Comparison of ENCODE assay signal across 8 cellular contexts in the genomic region with DNA sequence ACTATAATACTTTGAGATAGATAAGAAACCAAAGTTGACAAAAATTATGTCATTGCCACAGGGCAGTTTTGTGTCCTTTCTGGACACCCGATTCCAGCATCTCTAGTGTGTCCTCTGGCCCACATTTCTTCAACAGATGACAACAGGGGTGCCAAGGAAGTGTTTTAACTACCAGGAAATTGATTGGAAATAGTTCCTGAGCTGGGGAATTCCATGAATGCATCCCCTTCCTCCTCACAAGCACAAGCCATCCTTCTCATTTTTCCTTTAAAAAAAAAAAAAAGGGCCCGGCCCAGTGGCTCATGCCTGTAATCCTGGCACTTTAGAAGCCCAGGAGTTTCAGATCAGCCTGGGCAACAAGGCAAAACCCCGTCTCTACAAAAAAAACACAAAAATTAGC. TPM values are rescaled to one million over a fixed set of nuclear protein-coding genes. Genes with fewer than 3 reads are reported as not detected.
DNase-seq lines count a peak whose midpoint lies in the region; ATAC-seq and TF ChIP-seq lines count a peak whose summit lies in the region.

No MANE protein-coding gene starts in this region.

- no peaks in the 10 kb centered on the region for H4K20me1 ChIP-seq in smooth muscle cell (ENCODE audit: low read depth)

- in situ Hi-C loops in GM13976 (cut with MboI; ENCODE audit: low sequenced_read_pairs, unreplicated experiment), result no loop called here

- intact Hi-C loops in activated T-helper 1 cell treated with anti-CD3 and anti-CD28 coated beads, Interleukin-12 subunit alpha, Interleukin-12 subunit beta, Interleukin-2, Interleukin-4 antibody, amounts not matched to agents 30 ng/mL and 10 ng/mL and 1 ng/mL, durations not matched to agents 14 hours and 24 hours and 36 hours (cut with micrococcal nuclease), result loop anchor here (1.0 to 5.0 kb wide), 8 partner anchors 10 to 220 kb away; a partner anchor contains a TSS

- peak overlapping the region; percentile 67 for H3K27ac ChIP-seq in HL-60 (replicated peaks)
- H3K27ac ChIP-seq in smooth muscle cell (ENCODE audit: low read depth), result peak overlapping the region; percentile 92

- H3K4me1 ChIP-seq in smooth muscle cell (ENCODE audit: low read depth), result peaks cover 10% of the 10 kb centered on the region

- ATAC-seq in GM21526 (IDR thresholded peaks at IDR 0.05; ENCODE audit: low FRiP score, unreplicated experiment), result no peak
- ATAC-seq in GM21717 (IDR thresholded peaks at IDR 0.05; ENCODE audit: unreplicated experiment), result no peak

- no peaks in the 10 kb centered on the region for H3K27me3 Mint-ChIP-seq in activated T-helper 1 cell treated with anti-CD3 and anti-CD28 coated beads, Interleukin-12 subunit alpha, Interleukin-12 subunit beta, Interleukin-2, Interleukin-4 antibody, amounts not matched to agents 30 ng/mL and 10 ng/mL and 1 ng/mL, durations not matched to agents 14 hours and 24 hours and 36 hours (ENCODE audit: insufficient read depth)

- H3K27ac Mint-ChIP-seq in activated T-helper 1 cell treated with anti-CD3 and anti-CD28 coated beads, Interleukin-12 subunit alpha, Interleukin-12 subunit beta, Interleukin-2, Interleukin-4 antibody, amounts not matched to agents 30 ng/mL and 10 ng/mL and 1 ng/mL, durations not matched to agents 14 hours and 24 hours and 36 hours, result peak overlapping the region; percentile 96

- H3K4me3 ChIP-seq in HL-60 (replicated peaks; ENCODE audit: insufficient read depth, low read length) (peak overlapping the region; percentile 70; the same call in 1 of the 2 replicates), iPS-18c (ENCODE audit: insufficient read depth, low read depth, low read length) (peak overlapping the region; percentile 20; the same call in 1 of the 2 replicates), smooth muscle cell (peak overlapping the region; percentile 57)

- 90% methylated on average over 3 of the region's 3 CpGs for WGBS in smooth muscle cell (ENCODE audit: low lambda C conversion rate)

- no peak overlapping the region for H2AFZ ChIP-seq in smooth muscle cell (ENCODE audit: low read depth)

- H3K9ac ChIP-seq in smooth muscle cell (ENCODE audit: low read depth), result peak overlapping the region; percentile 54

- peaks cover 25% of the 10 kb centered on the region for H3K4me1 Mint-ChIP-seq in activated T-helper 1 cell treated with anti-CD3 and anti-CD28 coated beads, Interleukin-12 subunit alpha, Interleukin-12 subunit beta, Interleukin-2, Interleukin-4 antibody, amounts not matched to agents 30 ng/mL and 10 ng/mL and 1 ng/mL, durations not matched to agents 14 hours and 24 hours and 36 hours (ENCODE audit: low read depth)

- no peaks in the 10 kb centered on the region for H3K27me3 ChIP-seq in HL-60 (ENCODE audit: insufficient read depth, poor library complexity, severe bottlenecking)
- H3K27me3 ChIP-seq in smooth muscle cell (ENCODE audit: low read depth), result no peaks in the 10 kb centered on the region

- DNase-seq in HL-60 (ENCODE audit: low read depth in 1 of 2, low spot score in 1 of 2), result no peak
- no peak for DNase-seq in activated T-helper 1 cell treated with anti-CD3 and anti-CD28 coated beads, Interleukin-12 subunit alpha, Interleukin-12 subunit beta, Interleukin-2, Interleukin-4 antibody, amounts not matched to agents 30 ng/mL and 10 ng/mL and 1 ng/mL, durations not matched to agents 14 hours and 24 hours and 36 hours (ENCODE audit: low spot score)
- DNase-seq in smooth muscle cell (lab: John Stamatoyannopoulos, UW; ENCODE audit: unreplicated experiment), result no peak
- DNase-seq in activated effector memory CD4-positive, alpha-beta T cell treated with anti-CD3 and anti-CD28 coated beads, Interleukin-2, amount 50 U/mL, for 16 hours, result no peak
- no peak for DNase-seq in GM13976 (ENCODE audit: low spot score)

- H3K9me3 ChIP-seq in iPS-18c (ENCODE audit: control insufficient read depth, insufficient read depth, low read length), result no peaks in the 10 kb centered on the region
- H3K9me3 ChIP-seq in smooth muscle cell (replicated peaks; ENCODE audit: low read depth), result no peaks in the 10 kb centered on the region

- peaks cover 38% of the 10 kb centered on the region for H3K36me3 Mint-ChIP-seq in activated T-helper 1 cell treated with anti-CD3 and anti-CD28 coated beads, Interleukin-12 subunit alpha, Interleukin-12 subunit beta, Interleukin-2, Interleukin-4 antibody, amounts not matched to agents 30 ng/mL and 10 ng/mL and 1 ng/mL, durations not matched to agents 14 hours and 24 hours and 36 hours (ENCODE audit: low read depth)

- peaks cover 3% of the 10 kb centered on the region for H3K36me3 ChIP-seq in smooth muscle cell (ENCODE audit: low read depth)

- peak overlapping the region; percentile 97 for H3K4me2 ChIP-seq in smooth muscle cell

- H3F3A ChIP-seq in smooth muscle cell (ENCODE audit: low read depth), result peaks cover 29% of the 10 kb centered on the region

- no peak for TF ChIP-seq CTCF in HL-60 (IDR thresholded peaks at IDR 0.05; ENCODE audit: insufficient read depth, low read length)
- no peak for TF ChIP-seq CTCF in smooth muscle cell (IDR thresholded peaks at IDR 0.05; ENCODE audit: borderline replicate concordance, insufficient read depth, poor library complexity, severe bottlenecking)
- TF ChIP-seq CTCF in GM13976 (IDR thresholded peaks at IDR 0.05; ENCODE audit: borderline replicate concordance, control extremely low read depth, extremely low read depth, insufficient read depth, missing control alignments), result no peak

- peak overlapping the region; percentile 82 for H3K4me3 Mint-ChIP-seq in activated T-helper 1 cell treated with anti-CD3 and anti-CD28 coated beads, Interleukin-12 subunit alpha, Interleukin-12 subunit beta, Interleukin-2, Interleukin-4 antibody, amounts not matched to agents 30 ng/mL and 10 ng/mL and 1 ng/mL, durations not matched to agents 14 hours and 24 hours and 36 hours

- no peaks in the 10 kb centered on the region for H3K9me3 Mint-ChIP-seq in activated T-helper 1 cell treated with anti-CD3 and anti-CD28 coated beads, Interleukin-12 subunit alpha, Interleukin-12 subunit beta, Interleukin-2, Interleukin-4 antibody, amounts not matched to agents 30 ng/mL and 10 ng/mL and 1 ng/mL, durations not matched to agents 14 hours and 24 hours and 36 hours

- H3K79me2 ChIP-seq in smooth muscle cell (ENCODE audit: low read depth), result peaks cover 13% of the 10 kb centered on the region

RNA-seq across cellular contexts. Expression of a gene that starts 0.7 kb away (rescaled TPM):
- 93.8 and 94.3 TPM in 2 replicates for total RNA-seq in activated T-helper 1 cell treated with anti-CD3 and anti-CD28 coated beads, Interleukin-12 subunit alpha, Interleukin-12 subunit beta, Interleukin-2, Interleukin-4 antibody, amounts not matched to agents 30 ng/mL and 10 ng/mL and 1 ng/mL, durations not matched to agents 14 hours and 24 hours and 36 hours
- 19.3 and 20.0 TPM in 2 replicates for total RNA-seq in smooth muscle cell
- polyA plus RNA-seq in smooth muscle cell, result 66.9 and 73.8 TPM in 2 replicates

RNA-seq across cellular contexts. Expression of a gene that starts 9.4 kb away (rescaled TPM):
- total RNA-seq in activated T-helper 1 cell treated with anti-CD3 and anti-CD28 coated beads, Interleukin-12 subunit alpha, Interleukin-12 subunit beta, Interleukin-2, Interleukin-4 antibody, amounts not matched to agents 30 ng/mL and 10 ng/mL and 1 ng/mL, durations not matched to agents 14 hours and 24 hours and 36 hours, result 2.5 and 3.2 TPM in 2 replicates
- 0.63 and 4.0 TPM in 2 replicates for total RNA-seq in smooth muscle cell
- 0.91 and 1.4 TPM in 2 replicates for polyA plus RNA-seq in smooth muscle cell

RNA-seq across cellular contexts. Expression of a gene that starts 9.9 kb away (rescaled TPM):
- 164 and 167 TPM in 2 replicates for total RNA-seq in activated T-helper 1 cell treated with anti-CD3 and anti-CD28 coated beads, Interleukin-12 subunit alpha, Interleukin-12 subunit beta, Interleukin-2, Interleukin-4 antibody, amounts not matched to agents 30 ng/mL and 10 ng/mL and 1 ng/mL, durations not matched to agents 14 hours and 24 hours and 36 hours
- total RNA-seq in smooth muscle cell, result 20.6 and 35.0 TPM in 2 replicates
- polyA plus RNA-seq in smooth muscle cell, result 36.8 and 47.2 TPM in 2 replicates

RNA-seq across cellular contexts. Expression of a gene that starts 20.8 kb away (rescaled TPM):
- total RNA-seq in activated T-helper 1 cell treated with anti-CD3 and anti-CD28 coated beads, Interleukin-12 subunit alpha, Interleukin-12 subunit beta, Interleukin-2, Interleukin-4 antibody, amounts not matched to agents 30 ng/mL and 10 ng/mL and 1 ng/mL, durations not matched to agents 14 hours and 24 hours and 36 hours, result 224 and 230 TPM in 2 replicates
- 57.0 and 65.9 TPM in 2 replicates for total RNA-seq in smooth muscle cell
- polyA plus RNA-seq in smooth muscle cell, result 20.5 and 22.7 TPM in 2 replicates

RNA-seq across cellular contexts. Expression of a gene that starts 23.9 kb away (rescaled TPM):
- total RNA-seq in activated T-helper 1 cell treated with anti-CD3 and anti-CD28 coated beads, Interleukin-12 subunit alpha, Interleukin-12 subunit beta, Interleukin-2, Interleukin-4 antibody, amounts not matched to agents 30 ng/mL and 10 ng/mL and 1 ng/mL, durations not matched to agents 14 hours and 24 hours and 36 hours, result 238 and 255 TPM in 2 replicates
- total RNA-seq in smooth muscle cell, result 176 and 186 TPM in 2 replicates
- polyA plus RNA-seq in smooth muscle cell, result 194 and 225 TPM in 2 replicates

Comparison
In these comparisons a context has a peak if more than half of its experiments do, and no peak if none do; other contexts are left out.
1. H3K4me3 ChIP-seq: peak in every context shown above with its lines; median percentile 70 in HL-60; 57 in smooth muscle cell; 20 in iPS-18c.